In the genomic region with DNA sequence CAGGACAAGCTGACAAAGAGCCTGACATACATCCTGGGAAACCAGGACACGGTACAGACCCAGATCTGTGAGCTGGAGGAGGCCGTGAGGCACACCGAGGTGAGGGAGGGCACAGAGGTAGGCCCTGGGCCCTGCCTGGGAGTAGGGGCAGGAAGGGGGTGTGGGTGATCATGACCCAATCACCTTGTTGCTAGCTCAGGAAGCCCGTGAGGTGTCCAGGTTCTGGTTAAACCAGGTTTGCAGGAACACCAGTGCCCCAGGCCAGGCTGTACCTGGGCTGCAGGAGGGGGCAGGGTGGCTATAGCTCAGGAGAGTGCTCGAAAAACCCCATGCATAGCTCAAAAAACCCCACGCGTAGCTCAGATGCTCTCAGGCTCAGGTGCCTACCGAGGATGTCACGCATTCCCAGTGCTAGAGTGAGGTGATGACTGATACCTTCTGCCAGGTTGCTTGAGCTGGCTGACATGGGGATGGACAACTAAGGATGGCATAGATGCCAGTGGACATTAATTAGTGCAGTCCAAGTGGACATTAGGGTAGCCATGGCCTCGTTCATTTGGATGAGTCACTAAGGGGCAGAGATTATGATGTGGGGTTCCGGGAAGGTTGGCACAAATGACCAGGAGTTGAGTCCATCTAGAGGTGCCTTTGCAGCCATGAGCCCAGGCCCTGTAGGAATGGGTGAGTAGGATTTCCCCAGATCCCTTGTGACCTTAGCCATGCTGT, we compare ENCODE assay signal across 12 cellular contexts. TPM values are rescaled to one million over a fixed set of nuclear protein-coding genes. Genes with fewer than 3 reads are reported as not detected.
DNase-seq lines count a peak whose midpoint lies in the region; ATAC-seq and TF ChIP-seq lines count a peak whose summit lies in the region.
"Had no signal": no experiment of that assay in that cellular context is flagged by ENCODE, and none has a peak within 500 bp of the region (broad histone marks: within the 10 kb centered on the region; RNA-seq: fewer than 3 reads in every experiment).

No MANE protein-coding gene starts in this region.

- no peaks in the 10 kb centered on the region for H3K27me3 Mint-ChIP-seq in activated CD8-positive, alpha-beta memory T cell treated with anti-CD3 and anti-CD28 coated beads, Interleukin-2, amount 10 ng/mL, durations not matched to agents 7 days and 5 days
- peaks cover 3% of the 10 kb centered on the region for H3K27me3 Mint-ChIP-seq in type B pancreatic cell

- H3K9me3 Mint-ChIP-seq in activated CD8-positive, alpha-beta memory T cell treated with anti-CD3 and anti-CD28 coated beads, Interleukin-2, amount 10 ng/mL, durations not matched to agents 7 days and 5 days (ENCODE audit: low read depth): no peaks in the 10 kb centered on the region
- no peaks in the 10 kb centered on the region for H3K9me3 Mint-ChIP-seq in type B pancreatic cell
- H3K9me3 Mint-ChIP-seq: neural crest cell had no signal

- H3K4me3 Mint-ChIP-seq in activated CD8-positive, alpha-beta memory T cell treated with anti-CD3 and anti-CD28 coated beads, Interleukin-2, amount 10 ng/mL, durations not matched to agents 7 days and 5 days: no peak overlapping the region
- H3K4me3 Mint-ChIP-seq in type B pancreatic cell: no peak overlapping the region

- DNase-seq in activated CD8-positive, alpha-beta memory T cell treated with anti-CD3 and anti-CD28 coated beads, Interleukin-2, amount 10 ng/mL, durations not matched to agents 7 days and 5 days: peak; percentile 40
- no peak for DNase-seq in activated CD8-positive, alpha-beta memory T cell treated with anti-CD3 and anti-CD28 coated beads for 24 hours
- DNase-seq in WERI-Rb-1 (peak; percentile 11), islet precursor cell (peak; percentile 57), type B pancreatic cell (ENCODE audit: extremely low spot score, unreplicated experiment) (no peak)

- peaks cover 16% of the 10 kb centered on the region for H3K36me3 Mint-ChIP-seq in activated CD8-positive, alpha-beta memory T cell treated with anti-CD3 and anti-CD28 coated beads, Interleukin-2, amount 10 ng/mL, durations not matched to agents 7 days and 5 days
- peaks cover 5% of the 10 kb centered on the region for H3K36me3 Mint-ChIP-seq in type B pancreatic cell

- H3K4me3 ChIP-seq in WERI-Rb-1 (ENCODE audit: low read depth, low read length): no peak overlapping the region
- H3K4me3 ChIP-seq: transverse colon had no signal

- no peak overlapping the region for H3K27ac ChIP-seq in WERI-Rb-1
- H3K27ac ChIP-seq: heart left ventricle, KMS-11, transverse colon had no signal

- CTCF ChIA-PET in activated CD8-positive, alpha-beta memory T cell treated with anti-CD3 and anti-CD28 coated beads, Interleukin-2, amount 10 ng/mL, durations not matched to agents 7 days and 5 days (lab: Charles Lee): interaction anchor here (0.7 to 2.3 kb wide), 16 partner anchors 8 to 415 kb away, joined by 3 to 27 read pairs (median 3); partner anchors contain the start of gene FDPS

- no peak for ATAC-seq in activated CD8-positive, alpha-beta memory T cell treated with anti-CD3 and anti-CD28 coated beads, Interleukin-2, amount 10 ng/mL, durations not matched to agents 7 days and 5 days
- ATAC-seq in GM19463 (IDR thresholded peaks at IDR 0.05; ENCODE audit: unreplicated experiment) (no peak), HG03045 (IDR thresholded peaks at IDR 0.05; ENCODE audit: unreplicated experiment) (no peak), HG02763 (IDR thresholded peaks at IDR 0.05; ENCODE audit: unreplicated experiment) (no peak)

- H3K36me3 ChIP-seq in WERI-Rb-1: peaks cover 30% of the 10 kb centered on the region
- H3K36me3 ChIP-seq: heart left ventricle, transverse colon had no signal

- peaks cover 40% of the 10 kb centered on the region for H3K4me1 Mint-ChIP-seq in activated CD8-positive, alpha-beta memory T cell treated with anti-CD3 and anti-CD28 coated beads, Interleukin-2, amount 10 ng/mL, durations not matched to agents 7 days and 5 days
- peaks cover 16% of the 10 kb centered on the region for H3K4me1 Mint-ChIP-seq in type B pancreatic cell (ENCODE audit: unreplicated experiment)

- H3K9me3 ChIP-seq in WERI-Rb-1 (ENCODE audit: severe bottlenecking): no peaks in the 10 kb centered on the region
- H3K9me3 ChIP-seq: heart left ventricle, transverse colon had no signal

- no peak for TF ChIP-seq CTCF in WERI-Rb-1 (IDR thresholded peaks at IDR 0.05; ENCODE audit: low read depth, low read length)
- TF ChIP-seq CTCF in type B pancreatic cell (conservative IDR thresholded peaks at IDR 0.05): no peak

- no peaks in the 10 kb centered on the region for H3K27me3 ChIP-seq in WERI-Rb-1 (ENCODE audit: insufficient read depth, low read depth, severe bottlenecking)

- peak overlapping the region; percentile 41 for H3K27ac Mint-ChIP-seq in activated CD8-positive, alpha-beta memory T cell treated with anti-CD3 and anti-CD28 coated beads, Interleukin-2, amount 10 ng/mL, durations not matched to agents 7 days and 5 days
- H3K27ac Mint-ChIP-seq in type B pancreatic cell: peak overlapping the region; percentile 44

RNA-seq across cellular contexts. Expression of gene TRIM46, which starts 3.7 kb away (rescaled TPM):
- 10 to 100 TPM; 11.2 to 16.1 TPM for total RNA-seq in activated CD8-positive, alpha-beta memory T cell treated with anti-CD3 and anti-CD28 coated beads, Interleukin-2, amount 10 ng/mL, durations not matched to agents 7 days and 5 days
- 2.0 and 8.1 TPM in 2 replicates for total RNA-seq in type B pancreatic cell (ENCODE audit: low replicate concordance)

RNA-seq across cellular contexts. Expression of gene KRTCAP2, which starts 4.3 kb away (rescaled TPM):
- 100 to 1,000 TPM; 166 to 177 TPM for total RNA-seq in activated CD8-positive, alpha-beta memory T cell treated with anti-CD3 and anti-CD28 coated beads, Interleukin-2, amount 10 ng/mL, durations not matched to agents 7 days and 5 days
- total RNA-seq in type B pancreatic cell (ENCODE audit: low replicate concordance): 173 and 179 TPM in 2 replicates

RNA-seq across cellular contexts. Expression of gene THBS3, which starts 30.3 kb away (rescaled TPM):
- 10 to 100 TPM; 14.3 to 23.5 TPM for total RNA-seq in activated CD8-positive, alpha-beta memory T cell treated with anti-CD3 and anti-CD28 coated beads, Interleukin-2, amount 10 ng/mL, durations not matched to agents 7 days and 5 days
- 23.2 and 28.0 TPM in 2 replicates for total RNA-seq in type B pancreatic cell (ENCODE audit: low replicate concordance)

RNA-seq across cellular contexts. Expression of gene MTX1, which starts 31.1 kb away (rescaled TPM):
- 10 to 100 TPM; 39.0 to 48.6 TPM for total RNA-seq in activated CD8-positive, alpha-beta memory T cell treated with anti-CD3 and anti-CD28 coated beads, Interleukin-2, amount 10 ng/mL, durations not matched to agents 7 days and 5 days
- total RNA-seq in type B pancreatic cell (ENCODE audit: low replicate concordance): 34.0 and 44.2 TPM in 2 replicates

RNA-seq across cellular contexts. Expression of gene DPM3, which starts 37.0 kb away (rescaled TPM):
- total RNA-seq in activated CD8-positive, alpha-beta memory T cell treated with anti-CD3 and anti-CD28 coated beads, Interleukin-2, amount 10 ng/mL, durations not matched to agents 7 days and 5 days: 10 to 100 TPM; 54.2 to 57.0 TPM
- 73.9 and 75.3 TPM in 2 replicates for total RNA-seq in type B pancreatic cell (ENCODE audit: low replicate concordance)

Comparison
In these comparisons a context has a peak if more than half of its experiments do, and no peak if none do; other contexts are left out.
1. DNase-seq: peak in activated CD8-positive, alpha-beta memory T cell treated with anti-CD3 and anti-CD28 coated beads, Interleukin-2, amount 10 ng/mL, durations not matched to agents 7 days and 5 days (single experiment), WERI-Rb-1 (single experiment) and islet precursor cell (single experiment); none in activated CD8-positive, alpha-beta memory T cell treated with anti-CD3 and anti-CD28 coated beads for 24 hours (single experiment) and type B pancreatic cell (single experiment).